Comparison of ENCODE assay signal across 26 cellular contexts in the genomic region with DNA sequence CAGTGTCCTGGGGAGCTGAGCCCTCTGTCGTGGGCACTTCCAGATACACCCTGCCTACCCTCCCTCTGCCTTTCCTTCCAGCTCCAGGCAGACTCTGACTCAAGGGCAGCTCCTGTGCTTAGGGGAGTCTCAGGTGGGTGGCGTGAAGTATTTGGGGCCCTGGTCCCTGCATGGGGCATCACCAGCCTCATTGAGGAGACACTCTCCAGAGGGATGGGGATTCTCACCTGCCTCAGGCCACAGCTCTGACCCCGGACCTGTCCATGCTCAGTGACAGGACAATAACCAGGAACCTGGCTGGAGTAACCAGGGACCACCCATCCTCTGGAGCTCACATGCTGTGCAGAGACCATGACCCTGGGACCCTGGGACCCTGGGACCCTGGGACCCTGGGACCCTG. TPM values are rescaled to one million over a fixed set of nuclear protein-coding genes. Genes with fewer than 3 reads are reported as not detected.
DNase-seq lines count a peak whose midpoint lies in the region; TF ChIP-seq lines count a peak whose summit lies in the region.
"Had no signal": no experiment of that assay in that cellular context is flagged by ENCODE, and none has a peak within 500 bp of the region (broad histone marks: within the 10 kb centered on the region; RNA-seq: fewer than 3 reads in every experiment).

No MANE protein-coding gene starts in this region.

- no peak for TF ChIP-seq CTCF in DOHH2 (IDR thresholded peaks at IDR 0.05; ENCODE audit: low read depth, low read length, poor library complexity, severe bottlenecking)
- no peak for TF ChIP-seq CTCF in OCI-LY7 (conservative IDR thresholded peaks at IDR 0.05; ENCODE audit: low read length)
- TF ChIP-seq CTCF in spleen (IDR thresholded peaks at IDR 0.05 in 8 of 11, conservative IDR thresholded peaks at IDR 0.05 in 3 of 11) = no peak
- no peak for TF ChIP-seq CTCF in endodermal cell (conservative IDR thresholded peaks at IDR 0.05)
- TF ChIP-seq CTCF in brain microvascular endothelial cell (IDR thresholded peaks at IDR 0.05; ENCODE audit: low read depth, low read length, missing control alignments) = no peak

- H3K36me3 ChIP-seq in DOHH2 (ENCODE audit: control insufficient read depth, low read length) (no peaks in the 10 kb centered on the region), OCI-LY7 (ENCODE audit: insufficient read depth, low read length) (no peaks in the 10 kb centered on the region), spleen (no peaks in the 10 kb centered on the region), endodermal cell (ENCODE audit: control insufficient read depth, insufficient read depth, low read length) (no peaks in the 10 kb centered on the region), brain microvascular endothelial cell (replicated peaks) (no peaks in the 10 kb centered on the region)
- H3K36me3 ChIP-seq: MG63 had no signal

- H3K4me1 Mint-ChIP-seq in endodermal cell = no peaks in the 10 kb centered on the region
- H3K4me1 Mint-ChIP-seq: CD8-positive, alpha-beta memory T cell had no signal

- no peaks in the 10 kb centered on the region for H3K9me3 Mint-ChIP-seq in endodermal cell
- H3K9me3 Mint-ChIP-seq: CD14-positive monocyte; CD8-positive, alpha-beta memory T cell had no signal

- H3K4me2 ChIP-seq in DOHH2 (ENCODE audit: low read length) (peak overlapping the region; percentile 79), OCI-LY7 (ENCODE audit: low read length) (peak overlapping the region; percentile 78)

- H3K4me3 ChIP-seq in DOHH2 (ENCODE audit: low read length) (peak overlapping the region; percentile 14; the same call in 1 of the 2 replicates), OCI-LY7 (ENCODE audit: low read depth, low read length, poor library complexity, severe bottlenecking) (no peak overlapping the region), spleen (no peak overlapping the region), endodermal cell (ENCODE audit: low read length) (no peak overlapping the region), brain microvascular endothelial cell (ENCODE audit: low read depth, low read length) (no peak overlapping the region)
- H3K4me3 ChIP-seq: GM23248, MG63 had no signal

- H3K27ac ChIP-seq in DOHH2 (ENCODE audit: low read depth, low read length) = peak overlapping the region; percentile 67
- H3K27ac ChIP-seq in OCI-LY7 (ENCODE audit: low read depth, low read length, poor library complexity, severe bottlenecking) = peak overlapping the region; percentile 64
- H3K27ac ChIP-seq in spleen = peak overlapping the region in 5 of 8 donors; percentile 11 to 67 (median 18)
- H3K27ac ChIP-seq in endodermal cell (ENCODE audit: low read depth, low read length) = no peak overlapping the region
- no peak overlapping the region for H3K27ac ChIP-seq in brain microvascular endothelial cell
- H3K27ac ChIP-seq: GM23248, RWPE1 had no signal

- WGBS in spleen, 5 donors = 79 to 96% (median 85%) methylated on average over 3 of the region's 3 CpGs
- WGBS in endodermal cell (ENCODE audit: insufficient coverage in 1 of 2, insufficient read length in 1 of 2), 2 experiments = 85 to 94% methylated on average over 2 to 3 of the region's 3 CpGs

- H3K4me1 ChIP-seq in DOHH2 (ENCODE audit: control insufficient read depth, low read length) (peaks cover 70% of the 10 kb centered on the region), OCI-LY7 (ENCODE audit: insufficient read depth, low read length, poor library complexity, severe bottlenecking) (peaks cover 50% of the 10 kb centered on the region), spleen (peaks cover 2 to 52% (median 32%) of the 10 kb centered on the region in 6 donors), endodermal cell (ENCODE audit: control insufficient read depth, insufficient read depth, low read length) (no peaks in the 10 kb centered on the region)

- no peaks in the 10 kb centered on the region for H3K36me3 Mint-ChIP-seq in endodermal cell (ENCODE audit: low read depth)
- H3K36me3 Mint-ChIP-seq: CD14-positive monocyte; CD8-positive, alpha-beta memory T cell had no signal

- H3K27me3 Mint-ChIP-seq in endodermal cell (ENCODE audit: insufficient read depth) = peaks cover 40% of the 10 kb centered on the region

- DNase-seq in activated effector memory CD4-positive, alpha-beta T cell treated with anti-CD3 and anti-CD28 coated beads, Interleukin-2, amount 50 U/mL, for 16 hours = peak; percentile 45
- DNase-seq in activated effector memory CD4-positive, alpha-beta T cell treated with Interleukin-2 at 50 U/mL for 16 hours = no peak
- no peak for DNase-seq in OCI-LY7 (ENCODE audit: low spot score)
- DNase-seq in spleen = no peak
- no peak for DNase-seq in endodermal cell
- no peak for DNase-seq in activated T-cell treated with anti-CD3 and anti-CD28 coated beads, Interleukin-2, amount 50 U/mL, for 48 hours
- no peak for DNase-seq in brain microvascular endothelial cell
- DNase-seq: 8988T; CD8-positive, alpha-beta memory T cell; DMS79 treated with DMSO at 0.1 percent for 48 hours; GM23248; MG63; NCI-H1048; NCI-H1694; NCI-H2029 treated with DMSO at 0.1 percent for 48 hours; NCI-H446 treated with DMSO at 0.1 percent for 48 hours; NK-92 treated with Interleukin-12 subunit alpha and Interleukin-12 subunit beta, amount 100 ng/mL, for 24 hours; SHP77 treated with DMSO at 0.1 percent for 48 hours had no signal

- BruUV-seq in OCI-LY7 (replicated peaks; lab: Mats Ljungman, UMichigan) = no TSS peak

- no peaks in the 10 kb centered on the region for H3K27me3 ChIP-seq in DOHH2 (ENCODE audit: control insufficient read depth, low read length)
- no peaks in the 10 kb centered on the region for H3K27me3 ChIP-seq in spleen (replicated peaks in 1 of 7)
- peaks cover 17% of the 10 kb centered on the region for H3K27me3 ChIP-seq in endodermal cell (ENCODE audit: control insufficient read depth, insufficient read depth, low read length, poor library complexity, severe bottlenecking)
- H3K27me3 ChIP-seq in brain microvascular endothelial cell (replicated peaks) = peaks cover 18% of the 10 kb centered on the region
- H3K27me3 ChIP-seq: MG63 had no signal

- H3K27ac Mint-ChIP-seq in endodermal cell = no peak overlapping the region
- H3K27ac Mint-ChIP-seq: CD14-positive monocyte; CD8-positive, alpha-beta memory T cell had no signal

- no peak overlapping the region for H3K4me3 Mint-ChIP-seq in endodermal cell
- H3K4me3 Mint-ChIP-seq: CD14-positive monocyte; CD8-positive, alpha-beta memory T cell had no signal

- intact Hi-C loops in OCI-LY7 (cut with micrococcal nuclease; ENCODE audit: unreplicated experiment) = no loop called here
- intact Hi-C loops in spleen (cut with DNase I; ENCODE audit: low total_unique reads) = loop anchor here (10.0 kb wide), 1 partner anchor 91 kb away; no protein-coding TSS in a partner anchor

- H3K9me2 ChIP-seq in DOHH2 (replicated peaks; ENCODE audit: control insufficient read depth, low read length) = no peaks in the 10 kb centered on the region
- H3K9me2 ChIP-seq in OCI-LY7 (ENCODE audit: insufficient read depth, low read length) = no peaks in the 10 kb centered on the region

- POLR2A ChIA-PET in OCI-LY7 (lab: Charles Lee) = interaction anchor here (1.0 kb wide), 1 partner anchor 20 kb away, joined by 3 read pairs; no protein-coding TSS in a partner anchor

- H3F3A ChIP-seq in DOHH2 (ENCODE audit: control insufficient read depth, insufficient read depth) = 0 out of 2 replicates have a peak, but pooled peaks cover 4% of the 10 kb centered on the region

- H2AFZ ChIP-seq in OCI-LY7 (ENCODE audit: low read length) = no peak overlapping the region
- H2AFZ ChIP-seq: GM23248 had no signal

- H3K79me2 ChIP-seq in DOHH2 (ENCODE audit: control insufficient read depth, low read length) (no peaks in the 10 kb centered on the region), OCI-LY7 (ENCODE audit: insufficient read depth, low read depth, low read length) (no peaks in the 10 kb centered on the region)

- CTCF ChIA-PET in OCI-LY7 (lab: Charles Lee; ENCODE audit: unreplicated experiment) = interaction anchor here (0.5 to 2.3 kb wide), 4 partner anchors 18 to 110 kb away, joined by 3 to 11 read pairs (median 3); no protein-coding TSS in a partner anchor

- no peak overlapping the region for H3K9ac ChIP-seq in endodermal cell (ENCODE audit: extremely low read depth, low read length, poor library complexity, severe bottlenecking)
- H3K9ac ChIP-seq: GM23248 had no signal

- TF ChIP-seq POLR2A in spleen (IDR thresholded peaks at IDR 0.05) = no peak

- in situ Hi-C loops in brain microvascular endothelial cell (cut with HindIII; ENCODE audit: low pct_ligation_motif_present, low sequenced_read_pairs) = no loop called here

- H3K9me3 ChIP-seq in DOHH2 (ENCODE audit: control insufficient read depth, insufficient read depth, low read length) = no peaks in the 10 kb centered on the region
- H3K9me3 ChIP-seq in OCI-LY7 (ENCODE audit: low read length) = no peaks in the 10 kb centered on the region
- H3K9me3 ChIP-seq in spleen = no peaks in the 10 kb centered on the region
- H3K9me3 ChIP-seq in endodermal cell (ENCODE audit: control insufficient read depth, low read length) = no peaks in the 10 kb centered on the region
- H3K9me3 ChIP-seq: MG63 had no signal

- no peaks in the 10 kb centered on the region for H4K20me1 ChIP-seq in DOHH2 (ENCODE audit: control insufficient read depth, insufficient read depth, low read depth, low read length)
- no peaks in the 10 kb centered on the region for H4K20me1 ChIP-seq in OCI-LY7 (ENCODE audit: insufficient read depth, low read length)

RNA-seq across cellular contexts. Expression of gene GGTLC2, which starts 41.2 kb away (rescaled TPM):
- total RNA-seq in OCI-LY7 (2014; rRNA removed; shearing (Covaris generic)) = not detected in 2 replicates
- total RNA-seq in OCI-LY7 (2022) = not detected in 2 replicates
- not detected for total RNA-seq in spleen
- polyA plus RNA-seq in spleen = not detected
- not detected for total RNA-seq in endodermal cell
- polyA plus RNA-seq in endodermal cell (2013, experiment 1 of 2) = not detected
- not detected for polyA plus RNA-seq in endodermal cell (2013, experiment 2 of 2)
- total RNA-seq: Calu3; CD8-positive, alpha-beta memory T cell; GM23248; H7; HepG2; HT1080 had no signal
- polyA plus RNA-seq: AG04450; CD14-positive monocyte; CD8-positive, alpha-beta memory T cell; GM23248; HepG2 had no signal

Comparison
In these comparisons a context has a peak if more than half of its experiments do, and no peak if none do; other contexts are left out.
1. H3K27ac ChIP-seq: peak in DOHH2 (single experiment), OCI-LY7 (single experiment) and spleen (5 of 8); none in endodermal cell (single experiment) and brain microvascular endothelial cell (single experiment).